ENCODE assay signal across 9 cellular contexts in genomic region chr5:42785756-42786155, GRCh38.
"Had no signal": no experiment of that assay in that cellular context is flagged by ENCODE, and none has a peak within 500 bp of the region (broad histone marks: within the 10 kb centered on the region; RNA-seq: fewer than 3 reads in every experiment).

No MANE protein-coding gene starts in this region.

- H2AFZ ChIP-seq: GM23248, GM23338 had no signal

- DNase-seq: GM23248, GOT3, H7, H9, HCEC 1CT had no signal

- ATAC-seq: GM23338, HCT116 had no signal

- FAIRE-seq: H54 had no signal

- H3K4me2 ChIP-seq: GM23338 had no signal

- H3K4me1 ChIP-seq: HAP-1 had no signal

- H3K27ac ChIP-seq: GM23248 had no signal

- H3K4me3 ChIP-seq: GM23248, GM23338, HAP-1 had no signal

- H3K4me3 Mint-ChIP-seq: GM23338, H9 had no signal

- H3K4me1 Mint-ChIP-seq: GM23338 had no signal

- H3K9me3 ChIP-seq: HAP-1 had no signal

- H3K9ac ChIP-seq: GM23248 had no signal

- H3K36me3 ChIP-seq: HAP-1 had no signal

- H3K27ac Mint-ChIP-seq: GM23338, H9 had no signal
